In the genomic region with DNA sequence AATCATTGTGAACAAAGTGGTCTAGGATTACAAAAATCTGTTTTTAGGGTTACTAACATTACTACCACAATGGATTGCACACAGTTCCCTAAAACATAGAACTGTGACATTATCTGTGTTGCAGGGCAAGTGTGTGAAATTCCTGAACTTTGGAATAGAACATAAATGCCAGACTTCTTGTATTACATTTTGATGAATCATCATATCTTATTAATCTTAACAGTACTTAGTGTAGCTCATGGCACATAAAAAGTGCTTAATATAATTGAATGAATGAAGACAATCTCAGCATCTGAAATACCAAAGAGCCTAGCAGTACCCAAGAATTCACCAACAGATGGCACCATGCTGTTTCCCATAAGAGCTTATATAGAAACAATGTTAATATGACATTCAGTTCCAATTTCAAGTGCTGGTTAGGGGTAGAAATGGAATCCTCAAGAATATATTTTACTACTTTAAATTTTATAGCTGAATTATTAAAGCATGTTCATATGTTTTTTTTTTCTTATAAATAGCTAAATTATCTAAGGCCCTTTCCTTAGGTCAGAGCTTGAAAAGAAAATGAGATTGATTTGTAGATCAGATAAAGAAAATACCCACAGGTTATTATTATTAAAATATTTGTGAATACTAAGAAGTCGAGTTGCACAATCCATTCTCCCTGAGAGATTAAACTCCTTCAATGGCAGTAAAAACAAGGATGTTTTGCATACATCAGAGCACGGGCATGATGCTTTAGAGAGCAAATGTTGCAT, we compare ENCODE assay signal across 1 cellular context.
TF ChIP-seq lines count a peak whose summit lies in the region.

No MANE protein-coding gene starts in this region.

TF ChIP-seq in A549, 52 proteins besides CTCF, POLR2A, EP300 and RAD21 (continued from another document):
- TF ChIP-seq, protein P1, sequence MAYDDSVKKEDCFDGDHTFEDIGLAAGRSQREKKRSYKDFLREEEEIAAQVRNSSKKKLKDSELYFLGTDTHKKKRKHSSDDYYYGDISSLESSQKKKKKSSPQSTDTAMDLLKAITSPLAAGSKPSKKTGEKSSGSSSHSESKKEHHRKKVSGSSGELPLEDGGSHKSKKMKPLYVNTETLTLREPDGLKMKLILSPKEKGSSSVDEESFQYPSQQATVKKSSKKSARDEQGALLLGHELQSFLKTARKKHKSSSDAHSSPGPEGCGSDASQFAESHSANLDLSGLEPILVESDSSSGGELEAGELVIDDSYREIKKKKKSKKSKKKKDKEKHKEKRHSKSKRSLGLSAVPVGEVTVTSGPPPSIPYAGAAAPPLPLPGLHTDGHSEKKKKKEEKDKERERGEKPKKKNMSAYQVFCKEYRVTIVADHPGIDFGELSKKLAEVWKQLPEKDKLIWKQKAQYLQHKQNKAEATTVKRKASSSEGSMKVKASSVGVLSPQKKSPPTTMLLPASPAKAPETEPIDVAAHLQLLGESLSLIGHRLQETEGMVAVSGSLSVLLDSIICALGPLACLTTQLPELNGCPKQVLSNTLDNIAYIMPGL (CRISPR knock-in tag; IDR thresholded peaks at IDR 0.05; ENCODE audit: borderline replicate concordance) = no peak
- TF ChIP-seq HEYL (CRISPR knock-in tag; IDR thresholded peaks at IDR 0.05) (no peak), CHD2 (IDR thresholded peaks at IDR 0.05; ENCODE audit: low read length, partially characterized antibody) (no peak), RFX5 (IDR thresholded peaks at IDR 0.05) (no peak)
- TF ChIP-seq, protein P2, sequence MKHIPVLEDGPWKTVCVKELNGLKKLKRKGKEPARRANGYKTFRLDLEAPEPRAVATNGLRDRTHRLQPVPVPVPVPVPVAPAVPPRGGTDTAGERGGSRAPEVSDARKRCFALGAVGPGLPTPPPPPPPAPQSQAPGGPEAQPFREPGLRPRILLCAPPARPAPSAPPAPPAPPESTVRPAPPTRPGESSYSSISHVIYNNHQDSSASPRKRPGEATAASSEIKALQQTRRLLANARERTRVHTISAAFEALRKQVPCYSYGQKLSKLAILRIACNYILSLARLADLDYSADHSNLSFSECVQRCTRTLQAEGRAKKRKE (CRISPR knock-in tag; IDR thresholded peaks at IDR 0.05; ENCODE audit: low read depth) = no peak
